In the genomic region with DNA sequence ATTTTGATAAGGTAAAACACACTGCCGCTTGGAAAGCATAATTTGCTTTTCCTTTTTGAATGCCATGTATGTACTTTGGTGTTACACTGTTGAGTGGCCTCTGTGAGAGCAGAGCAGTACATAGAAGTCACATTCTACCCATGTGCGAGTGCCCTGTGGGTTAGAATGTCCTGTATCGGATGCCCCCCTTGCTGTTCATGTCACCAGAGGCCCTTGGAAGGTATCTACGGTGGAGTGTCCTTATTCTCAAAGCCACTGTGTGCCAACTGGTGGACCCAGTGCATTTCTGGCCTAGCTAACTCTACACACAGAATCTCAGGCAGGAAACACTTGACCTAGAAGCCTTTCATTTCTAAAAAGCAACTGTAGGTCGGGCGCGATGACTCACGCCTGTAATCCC, we compare ENCODE assay signal across 18 cellular contexts.
DNase-seq lines count a peak whose midpoint lies in the region; ATAC-seq, FAIRE-seq and TF ChIP-seq lines count a peak whose summit lies in the region.
"Had no signal": no experiment of that assay in that cellular context is flagged by ENCODE, and none has a peak within 500 bp of the region (broad histone marks: within the 10 kb centered on the region; RNA-seq: fewer than 3 reads in every experiment).

No MANE protein-coding gene starts in this region.

- FAIRE-seq in HepG2 (lab: Jason Lieb, UNC) (no peak), astrocyte (lab: Jason Lieb, UNC) (no peak)
- FAIRE-seq: GM12878 had no signal

- H3K27me3 ChIP-seq in HepG2 (ENCODE audit: control insufficient read depth in 1 of 2, insufficient read depth in 2 of 2, low read length in 2 of 2) (no peaks in the 10 kb centered on the region), right lobe of liver (no peaks in the 10 kb centered on the region), astrocyte (ENCODE audit: insufficient read depth, low read length) (no peaks in the 10 kb centered on the region), psoas muscle (ENCODE audit: insufficient read depth in 3 of 3, low read length in 2 of 3) (no peaks in the 10 kb centered on the region)
- H3K27me3 ChIP-seq: BE2C, SJCRH30 had no signal

- peak overlapping the region; percentile 34 for H3K27ac ChIP-seq in HepG2 (ENCODE audit: extremely low read length, insufficient read depth, low read length)
- no peak overlapping the region for H3K27ac ChIP-seq in right lobe of liver
- H3K27ac ChIP-seq in astrocyte (ENCODE audit: low read depth, low read length): no peak overlapping the region
- peak overlapping the region; percentile 47 for H3K27ac ChIP-seq in psoas muscle
- H3K27ac ChIP-seq: KMS-11, SJCRH30 had no signal

- no peaks in the 10 kb centered on the region for H3K9me3 Mint-ChIP-seq in astrocyte (ENCODE audit: unreplicated experiment)

- peak overlapping the region; percentile 18 for H3K27ac Mint-ChIP-seq in astrocyte (ENCODE audit: unreplicated experiment)

- H3K4me3 Mint-ChIP-seq in astrocyte (ENCODE audit: unreplicated experiment): no peak overlapping the region

- POLR2A ChIA-PET in HepG2 (lab: Yijun Ruan, JAX): no interaction called here

- H3K4me2 ChIP-seq in HepG2 (ENCODE audit: low read depth, low read length): no peak overlapping the region
- H3K4me2 ChIP-seq in astrocyte (ENCODE audit: low read length): no peak overlapping the region
- H3K4me2 ChIP-seq: KMS-11 had no signal

- H3K4me1 Mint-ChIP-seq in astrocyte (ENCODE audit: low read depth, unreplicated experiment): peaks cover 67% of the 10 kb centered on the region

- H3K4me3 ChIP-seq in HepG2 (replicated peaks in 1 of 3; ENCODE audit: insufficient read depth in 1 of 3, low read depth in 2 of 3, low read length in 3 of 3): no peak overlapping the region
- no peak overlapping the region for H3K4me3 ChIP-seq in right lobe of liver
- H3K4me3 ChIP-seq in astrocyte (ENCODE audit: insufficient read depth, low read depth, low read length): no peak overlapping the region
- no peak overlapping the region for H3K4me3 ChIP-seq in psoas muscle
- H3K4me3 ChIP-seq: GM12878, HAP-1, SJCRH30 had no signal

- TF ChIP-seq RAD21 in HepG2 (CRISPR knock-in tag; IDR thresholded peaks at IDR 0.05): no peak

- in situ Hi-C loops in HepG2 (cut with HindIII; ENCODE audit: extremely low pct_ligation_motif_present, low pct_unique_long_range_greater_than_20kb): no loop called here

- intact Hi-C loops in HepG2 (cut with micrococcal nuclease; ENCODE audit: unreplicated experiment) (no loop called here), right lobe of liver (cut with DNase I) (no loop called here), psoas muscle (cut with DNase I) (no loop called here)

- no peaks in the 10 kb centered on the region for H3K79me2 ChIP-seq in HepG2 (ENCODE audit: insufficient read depth, low read length)
- peaks cover under 1% of the 10 kb centered on the region for H3K79me2 ChIP-seq in astrocyte (ENCODE audit: insufficient read depth, low read length)

- H2AFZ ChIP-seq in HepG2 (ENCODE audit: low read length): no peak overlapping the region
- no peak overlapping the region for H2AFZ ChIP-seq in astrocyte (ENCODE audit: low read depth, low read length)

- H3K27me3 Mint-ChIP-seq in astrocyte (ENCODE audit: low read depth, unreplicated experiment): no peaks in the 10 kb centered on the region

- no peak overlapping the region for H3K9ac ChIP-seq in HepG2 (ENCODE audit: insufficient read depth, low read depth, low read length)
- no peak overlapping the region for H3K9ac ChIP-seq in astrocyte (ENCODE audit: low read length)
- H3K9ac ChIP-seq: KMS-11 had no signal

- ATAC-seq in HepG2 (peak; percentile 3; the same call in 2 of the 3 replicates), right lobe of liver (no peak), psoas muscle (peak in 2 of 4 donors; percentile 20 to 33)
- ATAC-seq: GM12878 had no signal

- CTCF ChIA-PET in HepG2 (lab: Yijun Ruan, JAX; ENCODE audit: low intra/inter-chr PET ratio, low total read pairs): no interaction called here

- H4K20me1 ChIP-seq in HepG2 (ENCODE audit: insufficient read depth, low read length) (peaks cover 57% of the 10 kb centered on the region), astrocyte (ENCODE audit: insufficient read depth, low read length) (peaks cover 37% of the 10 kb centered on the region)

- BruUV-seq in HepG2 (replicated peaks; lab: Mats Ljungman, UMichigan): no TSS peak

- no peaks in the 10 kb centered on the region for H3K9me3 ChIP-seq in HepG2 (ENCODE audit: low read length)
- no peaks in the 10 kb centered on the region for H3K9me3 ChIP-seq in right lobe of liver
- H3K9me3 ChIP-seq in astrocyte (ENCODE audit: insufficient read depth, low read depth, low read length): no peaks in the 10 kb centered on the region
- H3K9me3 ChIP-seq in psoas muscle: no peaks in the 10 kb centered on the region
- H3K9me3 ChIP-seq: BE2C, HAP-1, SJCRH30 had no signal

- TF ChIP-seq CTCF in HepG2 (CRISPR knock-in tag; IDR thresholded peaks at IDR 0.05): no peak
- no peak for TF ChIP-seq CTCF in right lobe of liver (IDR thresholded peaks at IDR 0.05)
- no peak for TF ChIP-seq CTCF in astrocyte (IDR thresholded peaks at IDR 0.05; ENCODE audit: insufficient read depth, low read depth, low read length)
- no peak for TF ChIP-seq CTCF in psoas muscle (IDR thresholded peaks at IDR 0.05)
- TF ChIP-seq CTCF in GM10266 (IDR thresholded peaks at IDR 0.05; ENCODE audit: control insufficient read depth, insufficient read depth, low read depth, missing control alignments): no peak

- 97% methylated on average over 8 of the region's 8 CpGs for WGBS in HepG2 (ENCODE audit: low lambda C conversion rate)
- WGBS in right lobe of liver (ENCODE audit: insufficient coverage, low coverage, low lambda C conversion rate, missing lambda C conversion rate): 95% methylated on average over 4 of the region's 8 CpGs
- 88 to 91% (median 89%) methylated on average over 8 of the region's 8 CpGs for WGBS in psoas muscle, 3 donors

- H3K4me1 ChIP-seq in HepG2 (ENCODE audit: insufficient read depth, low read length): peaks cover 2% of the 10 kb centered on the region; the same call in 1 of the 2 replicates
- H3K4me1 ChIP-seq in right lobe of liver: no peaks in the 10 kb centered on the region
- peaks cover 22% of the 10 kb centered on the region for H3K4me1 ChIP-seq in astrocyte (ENCODE audit: insufficient read depth, low read length)
- peaks cover 42% of the 10 kb centered on the region for H3K4me1 ChIP-seq in psoas muscle

- 0 out of 4 replicates have a peak, but pooled peaks of 1 of the 2 experiments have one; percentile 32 for TF ChIP-seq POLR2A in HepG2 (IDR thresholded peaks at IDR 0.05; ENCODE audit: insufficient read depth in 1 of 2, low read depth in 2 of 2, low read length in 2 of 2)
- TF ChIP-seq POLR2A in right lobe of liver (IDR thresholded peaks at IDR 0.05): no peak

- TF ChIP-seq EP300 in HepG2 (IDR thresholded peaks at IDR 0.05; ENCODE audit: low read depth in 2 of 2, low read length in 2 of 2): no peak
- no peak for TF ChIP-seq EP300 in HepG2 (CRISPR knock-in tag; IDR thresholded peaks at IDR 0.05; ENCODE audit: borderline replicate concordance)

- DNase-seq in HepG2 (ENCODE audit: low spot score) (no peak), right lobe of liver (no peak), astrocyte (ENCODE audit: low read depth) (no peak), psoas muscle (no peak), glomerular visceral epithelial cell (ENCODE audit: extremely low spot score) (no peak), GM10266 (ENCODE audit: extremely low spot score) (no peak)
- no peak for DNase-seq in activated CD8-positive, alpha-beta memory T cell treated with anti-CD3 and anti-CD28 coated beads, Interleukin-2, amount 50 U/mL, for 48 hours
- DNase-seq: BE2C, DMS79 treated with DMSO at 0.1 percent for 48 hours, NCI-H1092 treated with DMSO at 0.1 percent for 48 hours, NCI-H146, NCI-H2029, NCI-H2227 treated with DMSO at 0.1 percent for 48 hours, NCI-H510A, SJCRH30 had no signal

- peaks cover 42% of the 10 kb centered on the region for H3K36me3 Mint-ChIP-seq in astrocyte (ENCODE audit: low read depth, unreplicated experiment)

- H3K36me3 ChIP-seq in HepG2 (replicated peaks in 1 of 2; ENCODE audit: control insufficient read depth in 1 of 2, insufficient read depth in 2 of 2, low read length in 2 of 2) (peaks cover 45 to 93% of the 10 kb centered on the region in 2 experiments), right lobe of liver (peaks cover 7 to 59% (median 31%) of the 10 kb centered on the region in 4 donors), astrocyte (ENCODE audit: insufficient read depth, low read length) (peaks cover 63% of the 10 kb centered on the region), psoas muscle (ENCODE audit: insufficient read depth in 1 of 2, low read depth in 1 of 2) (peaks cover 4 to 61% of the 10 kb centered on the region in 2 donors)

TF ChIP-seq in HepG2, 621 proteins besides CTCF, POLR2A, EP300 and RAD21:
- TF ChIP-seq ZBTB33 (CRISPR knock-in tag; IDR thresholded peaks at IDR 0.05) (0 out of 2 replicates have a peak, but pooled peaks have one; percentile 22), FOSL2 (CRISPR knock-in tag; IDR thresholded peaks at IDR 0.05) (0 out of 2 replicates have a peak, but pooled peaks have one; percentile 32), RBM22 (optimal IDR thresholded peaks at IDR 0.05; ENCODE audit: low read length) (peak; percentile 91), ARHGAP35 (CRISPR knock-in tag; IDR thresholded peaks at IDR 0.05; ENCODE audit: borderline replicate concordance) (no peak)

Comparison
In these comparisons a context has a peak if more than half of its experiments do, and no peak if none do; other contexts are left out.
1. H3K27ac ChIP-seq: peak in HepG2 (single experiment) and psoas muscle (single experiment); none in right lobe of liver (0 of 3) and astrocyte (single experiment).